9 cellular contexts compared by ENCODE assay signal in genomic region chr11:112613051-112613972, GRCh38.
A peak's percentile ranks its signal among the peaks of the same experiment; 100 is the strongest.
DNase-seq lines count a peak whose midpoint lies in the region; ATAC-seq and TF ChIP-seq lines count a peak whose summit lies in the region.
"Had no signal": no experiment of that assay in that cellular context is flagged by ENCODE, and none has a peak within 500 bp of the region (broad histone marks: within the 10 kb centered on the region; RNA-seq: fewer than 3 reads in every experiment).

No MANE protein-coding gene starts in this region.

- peak overlapping the region; percentile 62 to 89 (median 74) for H3K27ac ChIP-seq in body of pancreas

- 22 to 35% methylated on average over 8 of the region's 8 CpGs for WGBS in body of pancreas, 2 donors

- no peaks in the 10 kb centered on the region for H3K36me3 ChIP-seq in body of pancreas (replicated peaks in 1 of 2; ENCODE audit: insufficient read depth in 1 of 2, low read depth in 2 of 2)

- H3K4me1 ChIP-seq in body of pancreas, result peaks cover 7% of the 10 kb centered on the region

- no peak for TF ChIP-seq POLR2A in body of pancreas (IDR thresholded peaks at IDR 0.05)

- no peaks in the 10 kb centered on the region for H3K9me3 ChIP-seq in body of pancreas

- ATAC-seq in body of pancreas, result peak; percentile 89

- intact Hi-C loops in body of pancreas (cut with DNase I), result no loop called here

- TF ChIP-seq CTCF in body of pancreas (IDR thresholded peaks at IDR 0.05), result no peak

- H3K4me3 ChIP-seq in body of pancreas, result no peak overlapping the region

- H3K27me3 ChIP-seq in body of pancreas, result no peaks in the 10 kb centered on the region

- DNase-seq in DMS79 (lab: John Stamatoyannopoulos, UW) (peak; percentile 8), NCI-H187 (lab: John Stamatoyannopoulos, UW) (peak; percentile 42 to 57), body of pancreas (peak; percentile 68 to 91 (median 83)), myocyte (ENCODE audit: low read depth) (peak; percentile 71), NAMALWA (ENCODE audit: low spot score) (no peak), activated gamma-delta T cell (lab: John Stamatoyannopoulos, UW) (no peak)
- no peak for DNase-seq in activated effector memory CD4-positive, alpha-beta T cell treated with Interleukin-2 at 50 U/mL for 16 hours
- DNase-seq in activated CD8-positive, alpha-beta memory T cell treated with anti-CD3 and anti-CD28 coated beads, Interleukin-2, amount 50 U/mL, for 48 hours, result no peak
- DNase-seq: NCI-H526 treated with DMSO at 0.1 percent for 48 hours had no signal

Comparison
In these comparisons a context has a peak if more than half of its experiments do, and no peak if none do; other contexts are left out.
1. DNase-seq: peak in DMS79 (single experiment), NCI-H187 (2 of 2), body of pancreas (4 of 4) and myocyte (single experiment); none in NAMALWA (single experiment), activated gamma-delta T cell (single experiment), activated effector memory CD4-positive, alpha-beta T cell treated with Interleukin-2 at 50 U/mL for 16 hours (single experiment) and activated CD8-positive, alpha-beta memory T cell treated with anti-CD3 and anti-CD28 coated beads, Interleukin-2, amount 50 U/mL, for 48 hours (single experiment).